8 cellular contexts compared by ENCODE assay signal in genomic region chr2:8872821-8873432, GRCh38. TPM values are rescaled to one million over a fixed set of nuclear protein-coding genes. Genes with fewer than 3 reads are reported as not detected.
DNase-seq lines count a peak whose midpoint lies in the region; ATAC-seq and TF ChIP-seq lines count a peak whose summit lies in the region.

No MANE protein-coding gene starts in this region.

- peak; percentile 52 for DNase-seq in A172 (ENCODE audit: low spot score)
- DNase-seq in GM12865 (ENCODE audit: low read depth) = peak; percentile 54
- DNase-seq in NCI-H146 treated with DMSO at 0.1 percent for 48 hours (lab: John Stamatoyannopoulos, UW; ENCODE audit: unreplicated experiment) = peak; percentile 67
- peak; percentile 40 for DNase-seq in iPS-NIHi11 (ENCODE audit: low spot score)
- DNase-seq in upper lobe of right lung = no peak
- no peak for DNase-seq in activated T-cell treated with anti-CD3 and anti-CD28 coated beads for 4 hours

- no peaks in the 10 kb centered on the region for H3K4me1 ChIP-seq in upper lobe of right lung

- ATAC-seq in upper lobe of right lung = peak; percentile 55
- no peak for ATAC-seq in GM18520 (IDR thresholded peaks at IDR 0.05; ENCODE audit: unreplicated experiment)

- H3K4me3 ChIP-seq in GM12865 (ENCODE audit: low read depth, low read length) = no peak overlapping the region
- H3K4me3 ChIP-seq in upper lobe of right lung = no peak overlapping the region

- H3K36me3 ChIP-seq in upper lobe of right lung = peaks cover 11% of the 10 kb centered on the region

- H3K9me3 ChIP-seq in upper lobe of right lung = no peaks in the 10 kb centered on the region

- no peak overlapping the region for H3K27ac ChIP-seq in VCaP
- H3K27ac ChIP-seq in upper lobe of right lung = no peak overlapping the region

- intact Hi-C loops in upper lobe of right lung (cut with DNase I) = no loop called here

- TF ChIP-seq CTCF in GM12865 (IDR thresholded peaks at IDR 0.05; ENCODE audit: insufficient read depth, low read depth, low read length, missing control alignments) (peak; percentile 40), VCaP (conservative IDR thresholded peaks at IDR 0.05) (peak; percentile 80), upper lobe of right lung (IDR thresholded peaks at IDR 0.05) (peak; percentile 68)

- H3K27me3 ChIP-seq in upper lobe of right lung = no peaks in the 10 kb centered on the region

RNA-seq across cellular contexts. Expression of gene KIDINS220, which starts 35.5 kb away (rescaled TPM):
- 46.0 and 54.2 TPM in 2 replicates for total RNA-seq in A172 (2014; rRNA removed; shearing (Covaris generic))
- 69.6 TPM for total RNA-seq in upper lobe of right lung

Comparison
In these comparisons a context has a peak if more than half of its experiments do, and no peak if none do; other contexts are left out.
1. DNase-seq: peak in A172 (single experiment), GM12865 (single experiment), NCI-H146 treated with DMSO at 0.1 percent for 48 hours (single experiment) and iPS-NIHi11 (single experiment); none in upper lobe of right lung (single experiment) and activated T-cell treated with anti-CD3 and anti-CD28 coated beads for 4 hours (single experiment).
2. Peak in every context shown above with its lines, with median percentiles within 50 percentile points of each other: CTCF ChIP-seq.